In the genomic region with DNA sequence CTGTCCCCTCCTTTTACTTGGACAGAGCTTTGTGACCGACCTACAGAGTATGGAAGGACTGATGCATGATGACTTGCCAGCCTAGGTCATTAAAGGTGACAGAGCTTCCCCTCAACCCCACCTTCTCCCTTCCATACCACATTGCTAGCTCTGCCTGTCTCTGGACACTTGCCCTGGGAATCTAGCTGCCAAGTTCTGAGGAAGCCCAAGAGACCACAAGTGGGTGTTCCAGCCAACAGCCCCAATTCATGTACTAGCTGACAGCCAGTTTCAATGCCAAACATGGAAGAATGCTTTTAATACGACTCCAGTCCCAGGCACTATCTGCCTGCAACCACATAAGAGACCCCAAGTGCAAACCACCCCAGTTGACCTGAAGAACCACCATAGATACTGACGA, we compare ENCODE assay signal across 21 cellular contexts.
DNase-seq lines count a peak whose midpoint lies in the region; ATAC-seq and TF ChIP-seq lines count a peak whose summit lies in the region.
"Had no signal": no experiment of that assay in that cellular context is flagged by ENCODE, and none has a peak within 500 bp of the region (broad histone marks: within the 10 kb centered on the region; RNA-seq: fewer than 3 reads in every experiment).

No MANE protein-coding gene starts in this region.

- H3K4me2 ChIP-seq in OCI-LY7 (ENCODE audit: low read length) (no peak overlapping the region), neuronal stem cell (ENCODE audit: insufficient read depth, low read length, poor library complexity, severe bottlenecking) (no peak overlapping the region)
- H3K4me2 ChIP-seq: KMS-11, neural progenitor cell had no signal

- TF ChIP-seq CTCF in OCI-LY7 (conservative IDR thresholded peaks at IDR 0.05; ENCODE audit: low read length) (no peak), fibroblast of pulmonary artery (IDR thresholded peaks at IDR 0.05; ENCODE audit: low read length, missing control alignments) (no peak)

- no peak overlapping the region for H2BK5ac ChIP-seq in neuronal stem cell (ENCODE audit: low read length)

- ATAC-seq in HG02885 (IDR thresholded peaks at IDR 0.05; ENCODE audit: poor library complexity, unreplicated experiment): no peak
- ATAC-seq: activated CD8-positive, alpha-beta memory T cell treated with anti-CD3 and anti-CD28 coated beads, Interleukin-2, amount 10 ng/mL, durations not matched to agents 7 days and 5 days; mucosa of descending colon; Panc1; psoas muscle; stimulated activated naive B cell treated with anti-CD40 and anti-IgM and Interleukin-4, amounts not matched to agents 10 μg/mL and 1 μg/mL and 100 μg/mL, for 72 hours had no signal

- no peak overlapping the region for H2BK120ac ChIP-seq in neuronal stem cell (ENCODE audit: low read depth, low read length)

- CTCF ChIA-PET in OCI-LY7 (lab: Charles Lee; ENCODE audit: unreplicated experiment): interaction anchor here (0.5 to 0.9 kb wide), 3 partner anchors 101 to 1129 kb away, joined by 3 read pairs; no protein-coding TSS in a partner anchor

- H3K27ac ChIP-seq in OCI-LY7 (ENCODE audit: low read depth, low read length, poor library complexity, severe bottlenecking) (no peak overlapping the region), neuronal stem cell (replicated peaks; ENCODE audit: low read length) (no peak overlapping the region)
- H3K27ac ChIP-seq: KMS-11, neural progenitor cell, psoas muscle, SK-N-MC, VCaP had no signal

- H3K14ac ChIP-seq in neuronal stem cell (ENCODE audit: low read length): no peak overlapping the region

- H3K27me3 ChIP-seq in neuronal stem cell (ENCODE audit: control insufficient read depth in 3 of 3, insufficient read depth in 3 of 3, low read depth in 1 of 3, low read length in 3 of 3): no peaks in the 10 kb centered on the region
- H3K27me3 ChIP-seq: neural progenitor cell had no signal

- intact Hi-C loops in OCI-LY7 (cut with micrococcal nuclease; ENCODE audit: unreplicated experiment): no loop called here

- H3K23ac ChIP-seq in neuronal stem cell (ENCODE audit: low read depth, low read length, poor library complexity): no peak overlapping the region

- peak; percentile 37 for DNase-seq in GM03348 (ENCODE audit: low spot score)
- DNase-seq in OCI-LY7 (ENCODE audit: low spot score): no peak
- DNase-seq in fibroblast of pulmonary artery (ENCODE audit: low read depth): peak; percentile 26
- no peak for DNase-seq in neuronal stem cell (ENCODE audit: low spot score)
- DNase-seq in DMS153 (lab: John Stamatoyannopoulos, UW): no peak
- no peak for DNase-seq in DMS153 treated with DMSO at 0.1 percent for 48 hours (lab: John Stamatoyannopoulos, UW; ENCODE audit: unreplicated experiment)
- no peak for DNase-seq in SIG-M5 treated with dmso at 0.1 percent for 504 hours (lab: John Stamatoyannopoulos, UW; ENCODE audit: unreplicated experiment)
- DNase-seq: activated CD4-positive, alpha-beta T cell treated with anti-CD3 and anti-CD28 coated beads, Interleukin-2, amount 10 ng/mL, durations not matched to agents 7 days and 5 days; activated CD8-positive, alpha-beta memory T cell treated with anti-CD3 and anti-CD28 coated beads, Interleukin-2, amount 10 ng/mL, durations not matched to agents 7 days and 5 days; activated naive CD4-positive, alpha-beta T cell treated with anti-CD3 and anti-CD28 coated beads, Interleukin-2, amount 50 U/mL, for 16 hours; mucosa of descending colon; NCI-H1930; psoas muscle; stimulated activated CD4-positive, alpha-beta T cell treated with anti-CD3 and anti-CD28 coated beads, Interleukin-2, amount 100 ng/mL, for 48 hours; stimulated activated naive B cell treated with anti-CD40 and anti-IgM and Interleukin-4, amounts not matched to agents 10 μg/mL and 1 μg/mL and 100 μg/mL, for 72 hours had no signal

- H4K20me1 ChIP-seq in OCI-LY7 (ENCODE audit: insufficient read depth, low read length): no peaks in the 10 kb centered on the region

- H3K9me3 ChIP-seq in OCI-LY7 (ENCODE audit: low read length): no peaks in the 10 kb centered on the region
- H3K9me3 ChIP-seq in neuronal stem cell (replicated peaks in 1 of 2; ENCODE audit: control insufficient read depth in 2 of 2, insufficient read depth in 1 of 2, low read depth in 1 of 2, low read length in 2 of 2): no peaks in the 10 kb centered on the region
- H3K9me3 ChIP-seq: mucosa of descending colon, psoas muscle had no signal

- no CpG with 5 or more reads among the region's 3 CpGs for WGBS in neuronal stem cell (ENCODE audit: extremely low coverage in 2 of 2, insufficient read length in 2 of 2, insufficient replicate concordance in 1 of 2), 2 donors

- H2BK12ac ChIP-seq in neuronal stem cell (ENCODE audit: low read length): no peak overlapping the region

- no peaks in the 10 kb centered on the region for H3K79me2 ChIP-seq in OCI-LY7 (ENCODE audit: insufficient read depth, low read depth, low read length)

- H3K79me1 ChIP-seq in neuronal stem cell (ENCODE audit: low read depth, low read length): no peaks in the 10 kb centered on the region

- no peak overlapping the region for H4K8ac ChIP-seq in neuronal stem cell (ENCODE audit: low read depth, low read length)

- H2BK15ac ChIP-seq in neuronal stem cell (ENCODE audit: low read length): no peak overlapping the region

- no peak overlapping the region for H3K9ac ChIP-seq in neuronal stem cell (ENCODE audit: low read depth, low read length, poor library complexity)
- H3K9ac ChIP-seq: KMS-11, neural progenitor cell had no signal

- H3K4me1 ChIP-seq in OCI-LY7 (ENCODE audit: insufficient read depth, low read length, poor library complexity, severe bottlenecking) (peaks cover 25% of the 10 kb centered on the region), neuronal stem cell (ENCODE audit: control insufficient read depth in 2 of 2, insufficient read depth in 1 of 2, low read depth in 1 of 2, low read length in 2 of 2) (peaks cover under 1 to 6% of the 10 kb centered on the region in 2 donors)
- H3K4me1 ChIP-seq: psoas muscle had no signal

- H3K4ac ChIP-seq in neuronal stem cell (ENCODE audit: low read length): no peak overlapping the region

- H3K4me3 ChIP-seq in OCI-LY7 (ENCODE audit: low read depth, low read length, poor library complexity, severe bottlenecking) (no peak overlapping the region), fibroblast of pulmonary artery (replicated peaks; ENCODE audit: low read depth, low read length) (no peak overlapping the region), neuronal stem cell (ENCODE audit: low read length in 2 of 2) (no peak overlapping the region)
- H3K4me3 ChIP-seq: mucosa of descending colon, neural progenitor cell, psoas muscle, SK-N-MC had no signal

- no peaks in the 10 kb centered on the region for H3K36me3 ChIP-seq in OCI-LY7 (ENCODE audit: insufficient read depth, low read length)
- H3K36me3 ChIP-seq in neuronal stem cell (replicated peaks in 1 of 2; ENCODE audit: control insufficient read depth in 2 of 2, insufficient read depth in 2 of 2, low read length in 2 of 2): no peaks in the 10 kb centered on the region
- H3K36me3 ChIP-seq: neural progenitor cell had no signal

- peak overlapping the region; percentile 19 for H3K18ac ChIP-seq in neuronal stem cell (ENCODE audit: low read length)

- POLR2A ChIA-PET in OCI-LY7 (lab: Charles Lee): interaction anchor here (0.9 to 5.6 kb wide), 8 partner anchors 11 to 58 kb away, joined by 3 to 31 read pairs (median 4); no protein-coding TSS in a partner anchor

- H2AFZ ChIP-seq in OCI-LY7 (ENCODE audit: low read length): peak overlapping the region; percentile 92; the same call in 1 of the 2 replicates
- no peak overlapping the region for H2AFZ ChIP-seq in neuronal stem cell (ENCODE audit: low read length)

- H2AK5ac ChIP-seq in neuronal stem cell (ENCODE audit: low read depth, low read length): no peak overlapping the region

- H4K91ac ChIP-seq in neuronal stem cell (ENCODE audit: low read depth, low read length, poor library complexity): no peak overlapping the region

- BruUV-seq in OCI-LY7 (replicated peaks; lab: Mats Ljungman, UMichigan): no TSS peak

- no peaks in the 10 kb centered on the region for H3K9me2 ChIP-seq in OCI-LY7 (ENCODE audit: insufficient read depth, low read length)

Comparison
In these comparisons a context has a peak if more than half of its experiments do, and no peak if none do; other contexts are left out.
1. DNase-seq: peak in GM03348 (single experiment) and fibroblast of pulmonary artery (single experiment); none in OCI-LY7 (single experiment), neuronal stem cell (single experiment), DMS153 (single experiment), DMS153 treated with DMSO at 0.1 percent for 48 hours (single experiment) and SIG-M5 treated with dmso at 0.1 percent for 504 hours (single experiment).